ENCODE assay signal across 9 cellular contexts in the genomic region with DNA sequence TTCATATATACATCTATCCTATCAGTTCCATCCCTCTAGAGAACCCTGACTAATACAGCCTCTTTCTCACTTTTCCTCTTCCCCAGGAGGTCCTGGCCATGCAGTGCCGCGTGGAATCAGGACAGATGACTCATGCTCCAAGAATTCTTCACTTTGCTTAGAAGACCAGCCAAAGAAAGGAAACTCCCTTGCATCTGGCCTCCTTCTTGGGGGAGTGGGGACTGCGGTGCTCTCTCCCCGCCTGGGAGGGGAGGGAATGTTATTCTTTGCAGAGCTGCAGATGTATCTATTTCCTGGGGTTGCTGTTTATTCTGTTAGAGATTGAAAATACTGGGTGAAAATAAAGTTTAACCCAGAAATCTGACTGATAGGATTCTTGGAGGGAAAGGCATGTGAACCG.
A peak's percentile ranks its signal among the peaks of the same experiment; 100 is the strongest.
DNase-seq lines count a peak whose midpoint lies in the region; ATAC-seq, FAIRE-seq and TF ChIP-seq lines count a peak whose summit lies in the region.
"Had no signal": no experiment of that assay in that cellular context is flagged by ENCODE, and none has a peak within 500 bp of the region (broad histone marks: within the 10 kb centered on the region; RNA-seq: fewer than 3 reads in every experiment).

No MANE protein-coding gene starts in this region.

- peak overlapping the region; percentile 34 for H2AFZ ChIP-seq in neuronal stem cell (ENCODE audit: low read length)

- no peak overlapping the region for H3K9ac ChIP-seq in neuronal stem cell (ENCODE audit: low read depth, low read length, poor library complexity)

- no peak overlapping the region for H2BK120ac ChIP-seq in neuronal stem cell (ENCODE audit: low read depth, low read length)

- no peak overlapping the region for H3K18ac ChIP-seq in neuronal stem cell (ENCODE audit: low read length)

- H3K4me1 ChIP-seq in Caco-2: peaks cover 14% of the 10 kb centered on the region
- peaks cover 6 to 21% of the 10 kb centered on the region in 2 donors for H3K4me1 ChIP-seq in neuronal stem cell (ENCODE audit: control insufficient read depth in 2 of 2, insufficient read depth in 1 of 2, low read depth in 1 of 2, low read length in 2 of 2)

- H2BK12ac ChIP-seq in neuronal stem cell (ENCODE audit: low read length): no peak overlapping the region

- H2BK15ac ChIP-seq in neuronal stem cell (ENCODE audit: low read length): no peak overlapping the region

- no peak overlapping the region for H3K4ac ChIP-seq in neuronal stem cell (ENCODE audit: low read length)

- no peak overlapping the region for H4K91ac ChIP-seq in neuronal stem cell (ENCODE audit: low read depth, low read length, poor library complexity)

- peak; percentile 33 to 43 for DNase-seq in Caco-2
- DNase-seq in RCC 7860 (ENCODE audit: low spot score): peak; percentile 96
- peak; percentile 73 for DNase-seq in fibroblast of the conjunctiva (ENCODE audit: low read depth)
- DNase-seq in neuronal stem cell (ENCODE audit: low spot score): peak; percentile 17
- DNase-seq in NCI-H1436 (lab: John Stamatoyannopoulos, UW): no peak
- DNase-seq in NCI-H345 treated with DMSO at 0.1 percent for 48 hours (lab: John Stamatoyannopoulos, UW; ENCODE audit: unreplicated experiment): no peak
- no peak for DNase-seq in caudate nucleus (lab: John Stamatoyannopoulos, UW)
- DNase-seq: NCI-H524 had no signal

- no CpG with 5 or more reads among the region's 5 CpGs for WGBS in neuronal stem cell (ENCODE audit: extremely low coverage in 2 of 2, insufficient read length in 2 of 2, insufficient replicate concordance in 1 of 2), 2 donors

- no peak for TF ChIP-seq CTCF in Caco-2 (IDR thresholded peaks at IDR 0.05; ENCODE audit: insufficient read depth in 1 of 2, low read depth in 1 of 2, low read length in 1 of 2, severe bottlenecking in 1 of 2, unreplicated experiment in 1 of 2)

- H3K27me3 ChIP-seq in Caco-2 (replicated peaks; ENCODE audit: control insufficient read depth, insufficient read depth, low read length) (no peaks in the 10 kb centered on the region), neuronal stem cell (ENCODE audit: control insufficient read depth in 3 of 3, insufficient read depth in 3 of 3, low read depth in 1 of 3, low read length in 3 of 3) (no peaks in the 10 kb centered on the region)

- H3K4me3 Mint-ChIP-seq in Caco-2 (ENCODE audit: unreplicated experiment): peak overlapping the region; percentile 9

- no peaks in the 10 kb centered on the region for H3K9me3 ChIP-seq in Caco-2
- H3K9me3 ChIP-seq in neuronal stem cell (replicated peaks in 1 of 2; ENCODE audit: control insufficient read depth in 2 of 2, insufficient read depth in 1 of 2, low read depth in 1 of 2, low read length in 2 of 2): peaks cover 0 to 11% of the 10 kb centered on the region in 2 donors

- H2BK5ac ChIP-seq in neuronal stem cell (ENCODE audit: low read length): no peak overlapping the region

- no TSS peak for BruUV-seq in Caco-2 (replicated peaks; lab: Mats Ljungman, UMichigan)

- POLR2A ChIA-PET in Caco-2 (lab: Charles Lee): no interaction called here

- H3K9me3 Mint-ChIP-seq in Caco-2 (ENCODE audit: unreplicated experiment): no peaks in the 10 kb centered on the region

- no peak overlapping the region for H3K23ac ChIP-seq in neuronal stem cell (ENCODE audit: low read depth, low read length, poor library complexity)

- peaks cover 14% of the 10 kb centered on the region for H3K4me1 Mint-ChIP-seq in Caco-2 (ENCODE audit: low read depth, unreplicated experiment)

- FAIRE-seq in RCC 7860 (lab: Jason Lieb, UNC): peak; percentile 99

- H3K14ac ChIP-seq in neuronal stem cell (ENCODE audit: low read length): no peak overlapping the region

- H3K27ac Mint-ChIP-seq in Caco-2 (ENCODE audit: unreplicated experiment): peak overlapping the region; percentile 89

- H4K8ac ChIP-seq in neuronal stem cell (ENCODE audit: low read depth, low read length): no peak overlapping the region

- no peak for TF ChIP-seq POLR2A in GM18505 (IDR thresholded peaks at IDR 0.05; ENCODE audit: borderline replicate concordance, extremely low read depth, insufficient read depth, insufficient read length)

- intact Hi-C loops in Caco-2 (cut with micrococcal nuclease; ENCODE audit: unreplicated experiment): no loop called here

- H3K4me2 ChIP-seq in neuronal stem cell (ENCODE audit: insufficient read depth, low read length, poor library complexity, severe bottlenecking): no peak overlapping the region

- no peak for ATAC-seq in GM18505 (IDR thresholded peaks at IDR 0.05; ENCODE audit: unreplicated experiment)

- CTCF ChIA-PET in Caco-2 (lab: Charles Lee): no interaction called here

- no peaks in the 10 kb centered on the region for H3K36me3 Mint-ChIP-seq in Caco-2 (ENCODE audit: insufficient read depth, unreplicated experiment)

- no peaks in the 10 kb centered on the region for H3K27me3 Mint-ChIP-seq in Caco-2 (ENCODE audit: insufficient read depth, unreplicated experiment)

- H3K27ac ChIP-seq in neuronal stem cell (replicated peaks; ENCODE audit: low read length) (no peak overlapping the region), caudate nucleus (ENCODE audit: low read depth, low read length) (no peak overlapping the region)

- no peak overlapping the region for H3K4me3 ChIP-seq in Caco-2 (ENCODE audit: low read depth, low read length)
- no peak overlapping the region for H3K4me3 ChIP-seq in neuronal stem cell (ENCODE audit: low read length in 2 of 2)

- H2AK5ac ChIP-seq in neuronal stem cell (ENCODE audit: low read depth, low read length): no peak overlapping the region

- H3K36me3 ChIP-seq in Caco-2 (ENCODE audit: control insufficient read depth, insufficient read depth, low read length) (no peaks in the 10 kb centered on the region), neuronal stem cell (replicated peaks in 1 of 2; ENCODE audit: control insufficient read depth in 2 of 2, insufficient read depth in 2 of 2, low read length in 2 of 2) (no peaks in the 10 kb centered on the region)

- H3K79me1 ChIP-seq in neuronal stem cell (ENCODE audit: low read depth, low read length): no peaks in the 10 kb centered on the region

Comparison
In these comparisons a context has a peak if more than half of its experiments do, and no peak if none do; other contexts are left out.
1. DNase-seq: peak in Caco-2 (2 of 2), RCC 7860 (single experiment), fibroblast of the conjunctiva (single experiment) and neuronal stem cell (single experiment); none in NCI-H1436 (single experiment), NCI-H345 treated with DMSO at 0.1 percent for 48 hours (single experiment) and caudate nucleus (0 of 61).